In genomic region chr9:136107953-136108647, GRCh38 we compare ENCODE assay signal across 9 cellular contexts. TPM values are rescaled to one million over a fixed set of nuclear protein-coding genes. Genes with fewer than 3 reads are reported as not detected.
DNase-seq lines count a peak whose midpoint lies in the region; ATAC-seq and TF ChIP-seq lines count a peak whose summit lies in the region.
"Had no signal": no experiment of that assay in that cellular context is flagged by ENCODE, and none has a peak within 500 bp of the region (broad histone marks: within the 10 kb centered on the region; RNA-seq: fewer than 3 reads in every experiment).

No MANE protein-coding gene starts in this region.

- intact Hi-C loops in PC-9 (cut with micrococcal nuclease; ENCODE audit: unreplicated experiment): loop anchor here (2.0 kb wide), 1 partner anchor 13 kb away; the partner anchor contains the start of gene NACC2

- POLR2A ChIA-PET in PC-9 (lab: Charles Lee; ENCODE audit: unreplicated experiment): no interaction called here

- H3F3A ChIP-seq in PC-9 (ENCODE audit: insufficient read depth, low read depth): 0 out of 2 replicates have a peak, but pooled peaks cover 5% of the 10 kb centered on the region

- H3K27me3 Mint-ChIP-seq in activated naive CD4-positive, alpha-beta T cell treated with anti-CD3 and anti-CD28 coated beads, Interleukin-2, amount 50 U/mL, for 24 hours: no peaks in the 10 kb centered on the region

- no peaks in the 10 kb centered on the region for H3K36me3 ChIP-seq in PC-9 (ENCODE audit: low read depth)

- H3K9me3 Mint-ChIP-seq in activated naive CD4-positive, alpha-beta T cell treated with anti-CD3 and anti-CD28 coated beads, Interleukin-2, amount 50 U/mL, for 24 hours: no peaks in the 10 kb centered on the region

- H3K27ac ChIP-seq in PC-9: no peak overlapping the region

- no peaks in the 10 kb centered on the region for H3K9me2 ChIP-seq in PC-9 (ENCODE audit: insufficient read depth)

- CTCF ChIA-PET in PC-9 (lab: Charles Lee): no interaction called here

- no peak overlapping the region for H3K4me3 ChIP-seq in PC-9

- H4K20me1 ChIP-seq in PC-9 (ENCODE audit: insufficient read depth): no peaks in the 10 kb centered on the region

- no peak overlapping the region for H3K4me2 ChIP-seq in PC-9

- H3K27me3 ChIP-seq in PC-9 (ENCODE audit: insufficient read depth, low read depth): peaks cover 22% of the 10 kb centered on the region; the same call in 1 of the 2 replicates

- H3K4me3 Mint-ChIP-seq in activated naive CD4-positive, alpha-beta T cell treated with anti-CD3 and anti-CD28 coated beads, Interleukin-2, amount 50 U/mL, for 24 hours: peak overlapping the region; percentile 67

- no peak for TF ChIP-seq CTCF in PC-9 (conservative IDR thresholded peaks at IDR 0.05)

- peaks cover 7% of the 10 kb centered on the region; the same call in 1 of the 2 replicates for H3K4me1 ChIP-seq in PC-9 (replicated peaks; ENCODE audit: insufficient read depth)

- no peaks in the 10 kb centered on the region for H3K9me3 ChIP-seq in PC-9 (ENCODE audit: insufficient read depth, low read depth)

- H3K4me1 Mint-ChIP-seq in activated naive CD4-positive, alpha-beta T cell treated with anti-CD3 and anti-CD28 coated beads, Interleukin-2, amount 50 U/mL, for 24 hours: peaks cover 52% of the 10 kb centered on the region

- no TSS peak for BruUV-seq in PC-9 (replicated peaks; lab: Mats Ljungman, UMichigan)

- no peak for DNase-seq in activated naive CD4-positive, alpha-beta T cell treated with anti-CD3 and anti-CD28 coated beads, Interleukin-2, amount 50 U/mL, for 16 hours
- DNase-seq in PC-9 (peak; percentile 31 to 57), glomerular visceral epithelial cell (ENCODE audit: extremely low spot score) (peak; percentile 25), ureter (ENCODE audit: low spot score) (peak; percentile 86), SKM-1 (lab: John Stamatoyannopoulos, UW; ENCODE audit: unreplicated experiment) (no peak)
- DNase-seq: activated effector memory CD4-positive, alpha-beta T cell treated with anti-CD3 and anti-CD28 coated beads, Interleukin-2, amount 50 U/mL, for 16 hours had no signal

- no peak for ATAC-seq in GM18498 (IDR thresholded peaks at IDR 0.05; ENCODE audit: unreplicated experiment)
- ATAC-seq in HG03280 (IDR thresholded peaks at IDR 0.05; ENCODE audit: unreplicated experiment): no peak

- no peaks in the 10 kb centered on the region for H3K36me3 Mint-ChIP-seq in activated naive CD4-positive, alpha-beta T cell treated with anti-CD3 and anti-CD28 coated beads, Interleukin-2, amount 50 U/mL, for 24 hours

- no peaks in the 10 kb centered on the region for H3K79me2 ChIP-seq in PC-9 (ENCODE audit: low read depth)

- H3K27ac Mint-ChIP-seq in activated naive CD4-positive, alpha-beta T cell treated with anti-CD3 and anti-CD28 coated beads, Interleukin-2, amount 50 U/mL, for 24 hours: peak overlapping the region; percentile 74

- no peak overlapping the region for H2AFZ ChIP-seq in PC-9

RNA-seq across cellular contexts. Expression of gene TMEM250, which starts 10.6 kb away (rescaled TPM):
- 73.8 and 75.3 TPM in 2 replicates for total RNA-seq in PC-9 (2021)
- total RNA-seq in ureter: 31.8 TPM

RNA-seq across cellular contexts. Expression of gene NACC2, which starts 13.0 kb away (rescaled TPM):
- total RNA-seq in PC-9 (2021) (22.4 and 23.8 TPM in 2 replicates), ureter (36.0 TPM)

Comparison
In these comparisons a context has a peak if more than half of its experiments do, and no peak if none do; other contexts are left out.
1. DNase-seq: peak in PC-9 (2 of 2), glomerular visceral epithelial cell (single experiment) and ureter (single experiment); none in activated naive CD4-positive, alpha-beta T cell treated with anti-CD3 and anti-CD28 coated beads, Interleukin-2, amount 50 U/mL, for 16 hours (single experiment) and SKM-1 (single experiment).